In genomic region chrX:2692221-2693122, GRCh38 we compare ENCODE assay signal across 8 cellular contexts. TPM values are rescaled to one million over a fixed set of nuclear protein-coding genes. Genes with fewer than 3 reads are reported as not detected.
A peak's percentile ranks its signal among the peaks of the same experiment; 100 is the strongest.
DNase-seq lines count a peak whose midpoint lies in the region; ATAC-seq and TF ChIP-seq lines count a peak whose summit lies in the region.

No MANE protein-coding gene starts in this region.

- H3K4me1 Mint-ChIP-seq in CD4-positive, alpha-beta memory T cell, result peaks cover 36 to 62% (median 47%) of the 10 kb centered on the region in 4 donors
- H3K4me1 Mint-ChIP-seq in effector memory CD8-positive, alpha-beta T cell (ENCODE audit: low read depth in 2 of 2), result peaks cover 54 to 59% of the 10 kb centered on the region in 2 donors

- CTCF ChIA-PET in CD4-positive, alpha-beta memory T cell (lab: Charles Lee; ENCODE audit: partially characterized antibody), result no interaction called here

- TF ChIP-seq CTCF in OCI-LY1 (IDR thresholded peaks at IDR 0.05; ENCODE audit: low read length), result no peak

- POLR2A ChIA-PET in CD4-positive, alpha-beta memory T cell (lab: Charles Lee; ENCODE audit: partially characterized antibody), result no interaction called here

- H3K9ac ChIP-seq in OCI-LY1 (ENCODE audit: low read length), result peak overlapping the region; percentile 71

- peak overlapping the region; percentile 86 to 97 (median 93) for H3K27ac Mint-ChIP-seq in CD4-positive, alpha-beta memory T cell
- H3K27ac Mint-ChIP-seq in effector memory CD8-positive, alpha-beta T cell, result peak overlapping the region; percentile 92 to 96

- intact Hi-C loops in CD4-positive, alpha-beta memory T cell (cut with micrococcal nuclease), result loop anchor here (5.0 kb wide), 2 partner anchors 35 to 1030 kb away; no protein-coding TSS in a partner anchor

- no peaks in the 10 kb centered on the region for H3K9me2 ChIP-seq in OCI-LY1 (ENCODE audit: low read depth, low read length)

- H3K27me3 Mint-ChIP-seq in CD4-positive, alpha-beta memory T cell, result no peaks in the 10 kb centered on the region
- H3K27me3 Mint-ChIP-seq in effector memory CD8-positive, alpha-beta T cell, result no peaks in the 10 kb centered on the region

- peak in 1 of 5 donors; percentile 49 for DNase-seq in CD4-positive, alpha-beta memory T cell
- DNase-seq in effector memory CD8-positive, alpha-beta T cell, result no peak
- DNase-seq in myocyte (ENCODE audit: low read depth) (peak; percentile 59), NCI-H128 (lab: John Stamatoyannopoulos, UW; ENCODE audit: unreplicated experiment) (no peak), superior temporal gyrus (ENCODE audit: extremely low spot score) (no peak)

- H3K4me1 ChIP-seq in CD4-positive, alpha-beta memory T cell (ENCODE audit: insufficient read depth, low read length), result peaks cover 48% of the 10 kb centered on the region
- peaks cover 46% of the 10 kb centered on the region for H3K4me1 ChIP-seq in OCI-LY1 (ENCODE audit: insufficient read depth, low read length, severe bottlenecking)

- peak overlapping the region; percentile 92 to 99 (median 96) for H3K4me3 Mint-ChIP-seq in CD4-positive, alpha-beta memory T cell
- peak overlapping the region; percentile 98 to 99 for H3K4me3 Mint-ChIP-seq in effector memory CD8-positive, alpha-beta T cell

- H4K20me1 ChIP-seq in OCI-LY1 (ENCODE audit: insufficient read depth, low read length), result no peaks in the 10 kb centered on the region

- H3K36me3 ChIP-seq in CD4-positive, alpha-beta memory T cell (ENCODE audit: insufficient read depth, low read length), result no peaks in the 10 kb centered on the region
- H3K36me3 ChIP-seq in OCI-LY1 (ENCODE audit: insufficient read depth, low read length), result no peaks in the 10 kb centered on the region

- peaks cover 0 to 32% of the 10 kb centered on the region in 2 donors for H3K36me3 Mint-ChIP-seq in CD4-positive, alpha-beta memory T cell
- H3K36me3 Mint-ChIP-seq in effector memory CD8-positive, alpha-beta T cell (ENCODE audit: insufficient read depth), result peaks cover 41% of the 10 kb centered on the region

- peak overlapping the region; percentile 72 for H3K27ac ChIP-seq in CD4-positive, alpha-beta memory T cell (ENCODE audit: low read depth, low read length)
- peak overlapping the region; percentile 48 for H3K27ac ChIP-seq in OCI-LY1 (ENCODE audit: low read depth, low read length, poor library complexity, severe bottlenecking)

- no peaks in the 10 kb centered on the region for H3F3A ChIP-seq in OCI-LY1 (ENCODE audit: insufficient read depth, low read length)

- no peak for ATAC-seq in effector memory CD8-positive, alpha-beta T cell (replicated peaks)
- no peak for ATAC-seq in HG02588 (IDR thresholded peaks at IDR 0.05; ENCODE audit: unreplicated experiment)
- no peak for ATAC-seq in HG02938 (IDR thresholded peaks at IDR 0.05; ENCODE audit: unreplicated experiment)

- H3K9me3 ChIP-seq in CD4-positive, alpha-beta memory T cell (ENCODE audit: control insufficient read depth in 1 of 2, low read length in 2 of 2), result no peaks in the 10 kb centered on the region
- H3K9me3 ChIP-seq in OCI-LY1 (ENCODE audit: low read length), result no peaks in the 10 kb centered on the region

- peak overlapping the region; percentile 68 for H3K4me2 ChIP-seq in OCI-LY1 (ENCODE audit: low read length)

- no peaks in the 10 kb centered on the region for H3K79me2 ChIP-seq in OCI-LY1 (ENCODE audit: insufficient read depth, low read length)

- H2AFZ ChIP-seq in OCI-LY1 (ENCODE audit: low read length), result no peak overlapping the region

- peak overlapping the region; percentile 96 to 98 for H3K4me3 ChIP-seq in CD4-positive, alpha-beta memory T cell (ENCODE audit: low read length in 2 of 2)
- peak overlapping the region; percentile 77 for H3K4me3 ChIP-seq in OCI-LY1 (ENCODE audit: low read depth, low read length, poor library complexity, severe bottlenecking)

- H3K9me3 Mint-ChIP-seq in CD4-positive, alpha-beta memory T cell, result no peaks in the 10 kb centered on the region
- no peaks in the 10 kb centered on the region for H3K9me3 Mint-ChIP-seq in effector memory CD8-positive, alpha-beta T cell

- H3K27me3 ChIP-seq in CD4-positive, alpha-beta memory T cell (ENCODE audit: insufficient read depth, low read length), result no peaks in the 10 kb centered on the region
- H3K27me3 ChIP-seq in OCI-LY1 (ENCODE audit: insufficient read depth, low read length), result no peaks in the 10 kb centered on the region

RNA-seq across cellular contexts. Expression of gene CD99, which starts 1.4 kb away (rescaled TPM):
- total RNA-seq in CD4-positive, alpha-beta memory T cell, result 100 to 1,000 TPM; 283 to 289 TPM
- 100 to 1,000 TPM; 388 to 400 TPM for polyA plus RNA-seq in CD4-positive, alpha-beta memory T cell
- 487 and 559 TPM in 2 replicates for total RNA-seq in myocyte
- polyA plus RNA-seq in myocyte (2012), result 736 TPM

RNA-seq across cellular contexts. Expression of gene XG, which starts 59.4 kb away (rescaled TPM):
- under 1 TPM in 1 of 2 experiments, not detected in 1; 0.32 TPM for total RNA-seq in CD4-positive, alpha-beta memory T cell
- polyA plus RNA-seq in CD4-positive, alpha-beta memory T cell, result not detected
- total RNA-seq in myocyte, result 0.27 and 1.5 TPM in 2 replicates
- 1.1 TPM for polyA plus RNA-seq in myocyte (2012)
